ENCODE assay signal across 9 cellular contexts in genomic region chr10:105952153-105952552, GRCh38.
DNase-seq lines count a peak whose midpoint lies in the region; ATAC-seq and TF ChIP-seq lines count a peak whose summit lies in the region.
"Had no signal": no experiment of that assay in that cellular context is flagged by ENCODE, and none has a peak within 500 bp of the region (broad histone marks: within the 10 kb centered on the region; RNA-seq: fewer than 3 reads in every experiment).

No MANE protein-coding gene starts in this region.

- no peak overlapping the region for H3K4me3 Mint-ChIP-seq in MCF 10A (ENCODE audit: unreplicated experiment)
- H3K4me3 Mint-ChIP-seq: activated T-cell treated with anti-CD3 and anti-CD28 coated beads, Interleukin-2, amount 50 U/mL, for 72 hours had no signal

- peak overlapping the region; percentile 57 for H3K27ac Mint-ChIP-seq in MCF 10A (ENCODE audit: low read depth, unreplicated experiment)
- H3K27ac Mint-ChIP-seq: activated T-cell treated with anti-CD3 and anti-CD28 coated beads, Interleukin-2, amount 50 U/mL, for 72 hours had no signal

- no peaks in the 10 kb centered on the region for H3K36me3 Mint-ChIP-seq in MCF 10A (ENCODE audit: insufficient read depth, unreplicated experiment)

- H3K27me3 Mint-ChIP-seq in MCF 10A (ENCODE audit: insufficient read depth, unreplicated experiment) = no peaks in the 10 kb centered on the region

- no peak for TF ChIP-seq CTCF in MCF 10A (IDR thresholded peaks at IDR 0.05; ENCODE audit: unreplicated experiment)
- no peak for TF ChIP-seq CTCF in omental fat pad (IDR thresholded peaks at IDR 0.05)

- ATAC-seq in GM19467 (IDR thresholded peaks at IDR 0.05; ENCODE audit: unreplicated experiment) (peak; percentile 85), HG03460 (IDR thresholded peaks at IDR 0.05; ENCODE audit: unreplicated experiment) (peak; percentile 94), omental fat pad (ENCODE audit: low FRiP score) (no peak)

- no peaks in the 10 kb centered on the region for H3K4me1 Mint-ChIP-seq in MCF 10A (ENCODE audit: insufficient read depth, unreplicated experiment)

- no TSS peak for BruUV-seq in MCF 10A (replicated peaks; lab: Mats Ljungman, UMichigan)

- CTCF ChIA-PET in MCF 10A (lab: Yijun Ruan, JAX) = interaction anchor here (0.7 to 10.7 kb wide), 16 partner anchors 9 to 588 kb away, joined by 3 to 96 read pairs (median 4); no protein-coding TSS in a partner anchor

- intact Hi-C loops in MCF 10A (cut with micrococcal nuclease) = loop anchor here (5.0 kb wide), 3 partner anchors 405 to 1185 kb away; no protein-coding TSS in a partner anchor

- POLR2A ChIA-PET in MCF 10A (lab: Yijun Ruan, JAX) = interaction anchor here (0.6 to 1.1 kb wide), 7 partner anchors 16 to 1294 kb away, joined by 3 to 5 read pairs (median 3); no protein-coding TSS in a partner anchor

- DNase-seq in Ammon's horn (ENCODE audit: low spot score) = peak; percentile 59
- peak; percentile 50 for DNase-seq in MCF 10A (ENCODE audit: unreplicated experiment)
- peak; percentile 25 for DNase-seq in midbrain (lab: John Stamatoyannopoulos, UW)
- no peak for DNase-seq in omental fat pad (ENCODE audit: low spot score)
- DNase-seq in AG08395 (ENCODE audit: low spot score) = no peak
- DNase-seq in activated T-cell treated with anti-CD3 and anti-CD28 coated beads, Interleukin-2, amount 50 U/mL, for 1 hour = no peak
- DNase-seq: activated T-cell treated with anti-CD3 and anti-CD28 coated beads, Interleukin-2, amount 50 U/mL, for 72 hours had no signal

- H3K9me3 Mint-ChIP-seq in MCF 10A (ENCODE audit: unreplicated experiment) = no peaks in the 10 kb centered on the region
- H3K9me3 Mint-ChIP-seq: activated T-cell treated with anti-CD3 and anti-CD28 coated beads, Interleukin-2, amount 50 U/mL, for 72 hours had no signal

Comparison
In these comparisons a context has a peak if more than half of its experiments do, and no peak if none do; other contexts are left out.
1. DNase-seq: peak in Ammon's horn (single experiment), MCF 10A (single experiment) and midbrain (single experiment); none in omental fat pad (single experiment), AG08395 (single experiment) and activated T-cell treated with anti-CD3 and anti-CD28 coated beads, Interleukin-2, amount 50 U/mL, for 1 hour (single experiment).